In genomic region chr11:93198221-93198650, GRCh38 we compare ENCODE assay signal across 7 cellular contexts. TPM values are rescaled to one million over a fixed set of nuclear protein-coding genes. Genes with fewer than 3 reads are reported as not detected.
A peak's percentile ranks its signal among the peaks of the same experiment; 100 is the strongest.
DNase-seq lines count a peak whose midpoint lies in the region; ATAC-seq and TF ChIP-seq lines count a peak whose summit lies in the region.

No MANE protein-coding gene starts in this region.

- H3K9me3 ChIP-seq in colonic mucosa = no peaks in the 10 kb centered on the region
- H3K9me3 ChIP-seq in mucosa of stomach (ENCODE audit: control insufficient read depth, low read length) = no peaks in the 10 kb centered on the region

- no peak for TF ChIP-seq POLR2A in NB4 (IDR thresholded peaks at IDR 0.05; ENCODE audit: extremely low read depth, insufficient read length)

- no peaks in the 10 kb centered on the region for H3K4me1 ChIP-seq in colonic mucosa
- H3K4me1 ChIP-seq in mucosa of stomach (ENCODE audit: control insufficient read depth, insufficient read depth, low read length) = no peaks in the 10 kb centered on the region

- ATAC-seq in sciatic nerve (no peak), HG03095 (IDR thresholded peaks at IDR 0.05; ENCODE audit: unreplicated experiment) (no peak)

- H3K27ac ChIP-seq in colonic mucosa = peak overlapping the region; percentile 92

- H3K4me3 ChIP-seq in GM12875 (ENCODE audit: low read depth, low read length) (peak overlapping the region; percentile 79), NB4 (ENCODE audit: low read depth, low read length) (peak overlapping the region; percentile 76), colonic mucosa (peak overlapping the region; percentile 91), mucosa of stomach (ENCODE audit: low read length) (peak overlapping the region; percentile 47)

- H3K36me3 ChIP-seq in colonic mucosa (no peaks in the 10 kb centered on the region), mucosa of stomach (ENCODE audit: control insufficient read depth, insufficient read depth, low read length) (no peaks in the 10 kb centered on the region)

- DNase-seq in NB4 (ENCODE audit: low read depth) (no peak), colonic mucosa (no peak), MV-4-11 (lab: John Stamatoyannopoulos, UW) (no peak), sciatic nerve (ENCODE audit: low spot score) (no peak)

- intact Hi-C loops in colonic mucosa (cut with DNase I) (no loop called here), sciatic nerve (cut with DNase I) (no loop called here)

- no peak for TF ChIP-seq CTCF in GM12875 (IDR thresholded peaks at IDR 0.05; ENCODE audit: borderline replicate concordance, insufficient read depth, low read depth, low read length)
- TF ChIP-seq CTCF in NB4 (IDR thresholded peaks at IDR 0.05; ENCODE audit: low read depth, low read length) = no peak
- TF ChIP-seq CTCF in colonic mucosa (IDR thresholded peaks at IDR 0.05) = no peak

- H3K27me3 ChIP-seq in colonic mucosa (no peaks in the 10 kb centered on the region), mucosa of stomach (ENCODE audit: control insufficient read depth, insufficient read depth, low read length) (no peaks in the 10 kb centered on the region)

- H3K9ac ChIP-seq in colonic mucosa (ENCODE audit: low read depth in 2 of 2, low read length in 2 of 2) (peak overlapping the region; percentile 7 to 89), mucosa of stomach (ENCODE audit: low read length) (peak overlapping the region; percentile 84)

RNA-seq across cellular contexts. Expression of gene SLC36A4, which starts 0.4 kb away (rescaled TPM):
- total RNA-seq in colonic mucosa = 10 to 100 TPM in 1 of 2 donors, 1 to 10 TPM in 1; 9.5 to 15.1 TPM
- total RNA-seq in sciatic nerve = 16.1 TPM
